ENCODE assay signal across 9 cellular contexts in genomic region chr7:118918556-118918955, GRCh38.
DNase-seq lines count a peak whose midpoint lies in the region; ATAC-seq and TF ChIP-seq lines count a peak whose summit lies in the region.
"Had no signal": no experiment of that assay in that cellular context is flagged by ENCODE, and none has a peak within 500 bp of the region (broad histone marks: within the 10 kb centered on the region; RNA-seq: fewer than 3 reads in every experiment).

No MANE protein-coding gene starts in this region.

- no peak for ATAC-seq in GM21447 (IDR thresholded peaks at IDR 0.05; ENCODE audit: unreplicated experiment)

- H3K4me1 ChIP-seq in tibial nerve = no peaks in the 10 kb centered on the region
- H3K4me1 ChIP-seq: parathyroid adenoma had no signal

- H3K27me3 ChIP-seq in tibial nerve = no peaks in the 10 kb centered on the region

- no peak overlapping the region for H3K4me3 ChIP-seq in tibial nerve

- no peak overlapping the region for H3K27ac ChIP-seq in tibial nerve
- H3K27ac ChIP-seq: parathyroid adenoma had no signal

- no peaks in the 10 kb centered on the region for H3K9me3 ChIP-seq in tibial nerve

- TF ChIP-seq EP300 in tibial nerve (IDR thresholded peaks at IDR 0.05) = no peak

- DNase-seq in HT1080 (ENCODE audit: low read depth) (peak; percentile 3), NCI-H524 (lab: John Stamatoyannopoulos, UW) (peak; percentile 31 to 58), cerebellar cortex (ENCODE audit: low spot score) (peak; percentile 15), renal cortical epithelial cell (ENCODE audit: low read depth) (peak; percentile 26), tibial nerve (ENCODE audit: low spot score in 2 of 2) (no peak)
- DNase-seq in activated naive CD4-positive, alpha-beta T cell treated with anti-CD3 and anti-CD28 coated beads, Interleukin-2, amount 50 U/mL, for 16 hours = no peak
- DNase-seq: activated CD4-positive, alpha-beta T cell treated with anti-CD3 and anti-CD28 coated beads for 4 hours had no signal

- TF ChIP-seq CTCF in tibial nerve (IDR thresholded peaks at IDR 0.05) = no peak

- no peak for TF ChIP-seq POLR2A in tibial nerve (IDR thresholded peaks at IDR 0.05)

- H3K36me3 ChIP-seq in tibial nerve = no peaks in the 10 kb centered on the region

- WGBS in tibial nerve, 2 donors = 79 to 82% methylated on average over 2 of the region's 2 CpGs

Comparison
In these comparisons a context has a peak if more than half of its experiments do, and no peak if none do; other contexts are left out.
1. DNase-seq: peak in HT1080 (single experiment), NCI-H524 (2 of 2), cerebellar cortex (single experiment) and renal cortical epithelial cell (single experiment); none in activated naive CD4-positive, alpha-beta T cell treated with anti-CD3 and anti-CD28 coated beads, Interleukin-2, amount 50 U/mL, for 16 hours (single experiment) and tibial nerve (0 of 2).